Comparison of ENCODE assay signal across 17 cellular contexts in the genomic region with DNA sequence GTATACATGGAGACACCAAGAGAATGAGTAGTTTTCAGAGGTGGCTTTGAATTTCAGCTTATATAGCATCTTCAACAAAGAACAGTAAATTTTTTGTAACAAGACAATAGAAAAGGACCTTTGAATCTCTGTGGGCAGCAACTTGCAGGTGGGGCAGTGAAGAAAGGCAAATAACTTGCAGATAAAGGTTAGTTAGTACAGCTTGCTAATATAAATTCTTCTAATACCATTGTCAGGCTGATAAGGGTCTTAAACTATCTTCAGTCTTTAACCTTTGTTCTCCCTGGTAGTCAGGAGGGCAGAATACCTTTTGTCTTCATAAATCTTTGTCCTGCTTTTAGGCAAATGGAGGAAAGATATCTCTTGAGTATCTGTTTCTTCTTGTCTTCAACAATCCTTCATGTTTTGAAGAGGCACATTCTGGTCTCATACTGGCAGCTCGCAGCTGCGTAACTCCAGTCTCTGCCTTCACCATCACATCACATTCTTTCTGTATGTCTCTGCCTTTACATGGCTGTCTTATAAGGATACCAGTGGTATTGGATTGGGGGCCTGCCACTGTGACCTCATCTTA. TPM values are rescaled to one million over a fixed set of nuclear protein-coding genes. Genes with fewer than 3 reads are reported as not detected.
A peak's percentile ranks its signal among the peaks of the same experiment; 100 is the strongest.
DNase-seq lines count a peak whose midpoint lies in the region; ATAC-seq and TF ChIP-seq lines count a peak whose summit lies in the region.
"Had no signal": no experiment of that assay in that cellular context is flagged by ENCODE, and none has a peak within 500 bp of the region (broad histone marks: within the 10 kb centered on the region; RNA-seq: fewer than 3 reads in every experiment).

No MANE protein-coding gene starts in this region.

- ATAC-seq in gastroesophageal sphincter (no peak), GM21737 (IDR thresholded peaks at IDR 0.05; ENCODE audit: unreplicated experiment) (no peak)
- ATAC-seq: activated CD4-positive, alpha-beta T cell treated with anti-CD3 and anti-CD28 coated beads for 36 hours had no signal

- H4K20me1 ChIP-seq in H9 (ENCODE audit: control insufficient read depth, insufficient read depth, insufficient read length), result no peaks in the 10 kb centered on the region
- no peaks in the 10 kb centered on the region for H4K20me1 ChIP-seq in Loucy (ENCODE audit: insufficient read depth, low read length, poor library complexity, severe bottlenecking)
- no peaks in the 10 kb centered on the region for H4K20me1 ChIP-seq in smooth muscle cell (ENCODE audit: low read depth)

- H2AK5ac ChIP-seq in H9 (ENCODE audit: insufficient read length, low read length), result no peak overlapping the region

- no peaks in the 10 kb centered on the region for H3K9me2 ChIP-seq in Loucy (replicated peaks; ENCODE audit: low read depth, low read length)

- no peak for TF ChIP-seq POLR2A in gastroesophageal sphincter (IDR thresholded peaks at IDR 0.05)

- H3K27me3 Mint-ChIP-seq in H9 (ENCODE audit: low read depth), result no peaks in the 10 kb centered on the region

- H4K8ac ChIP-seq in H9 (replicated peaks; ENCODE audit: insufficient read length, low read depth, low read length), result no peak overlapping the region

- peak overlapping the region in 1 of 3 experiments; percentile 36; a peak in 1 of 7 replicates for H3K27ac Mint-ChIP-seq in H9
- H3K27ac Mint-ChIP-seq: activated CD4-positive, alpha-beta T cell treated with anti-CD3 and anti-CD28 coated beads for 36 hours; activated naive CD4-positive, alpha-beta T cell treated with anti-CD3 and anti-CD28 coated beads, Interleukin-2, amount 50 U/mL, for 24 hours; T-helper 2 cell treated with Interferon-gamma antibody and Interleukin-4, amounts not matched to agents 5 μg/mL and 100 μg/mL, for 36 hours had no signal

- H3K56ac ChIP-seq in H9 (ENCODE audit: insufficient read length, low read depth, low read length), result no peak overlapping the region

- no peak overlapping the region for H3K23ac ChIP-seq in H9 (ENCODE audit: insufficient read length, low read depth, low read length)

- H2BK120ac ChIP-seq in H9 (ENCODE audit: low read depth, low read length, poor library complexity, severe bottlenecking), result no peak overlapping the region

- no CpG with 5 or more reads among the region's 2 CpGs for WGBS in H9 (ENCODE audit: extremely low coverage, insufficient read length, low lambda C conversion rate)
- WGBS in gastroesophageal sphincter (ENCODE audit: low coverage in 1 of 2), 2 donors, result 100% methylated on average over 2 of the region's 2 CpGs
- WGBS in smooth muscle cell (ENCODE audit: low lambda C conversion rate), result 70% methylated on average over 2 of the region's 2 CpGs

- H2BK20ac ChIP-seq in H9 (ENCODE audit: low read depth, low read length, poor library complexity, severe bottlenecking), result no peak overlapping the region

- H2AFZ ChIP-seq in H9 (ENCODE audit: low read length), result no peak overlapping the region
- H2AFZ ChIP-seq in Loucy (ENCODE audit: low read length), result 0 out of 2 replicates have a peak overlapping the region, but pooled peaks have one; percentile 11
- no peak overlapping the region for H2AFZ ChIP-seq in smooth muscle cell (ENCODE audit: low read depth)

- peaks cover 35 to 42% of the 10 kb centered on the region in 2 experiments for H3K4me1 Mint-ChIP-seq in H9
- H3K4me1 Mint-ChIP-seq: activated CD4-positive, alpha-beta T cell treated with anti-CD3 and anti-CD28 coated beads for 36 hours; activated naive CD4-positive, alpha-beta T cell treated with anti-CD3 and anti-CD28 coated beads, Interleukin-2, amount 50 U/mL, for 24 hours had no signal

- no peak overlapping the region for H2BK5ac ChIP-seq in H9 (ENCODE audit: insufficient read length, low read length)

- no peaks in the 10 kb centered on the region for H3K9me3 ChIP-seq in H9 (ENCODE audit: control insufficient read depth, low read depth, low read length)
- H3K9me3 ChIP-seq in Loucy (ENCODE audit: insufficient read depth, low read depth, low read length), result no peaks in the 10 kb centered on the region
- no peaks in the 10 kb centered on the region for H3K9me3 ChIP-seq in gastroesophageal sphincter
- no peaks in the 10 kb centered on the region for H3K9me3 ChIP-seq in smooth muscle cell (replicated peaks; ENCODE audit: low read depth)
- H3K9me3 ChIP-seq: testis had no signal

- H3K4me1 ChIP-seq in H9 (ENCODE audit: insufficient read depth, low read length) (peaks cover 5% of the 10 kb centered on the region; the same call in 1 of the 2 replicates), Loucy (ENCODE audit: insufficient read depth, low read length, poor library complexity, severe bottlenecking) (peaks cover 24% of the 10 kb centered on the region), gastroesophageal sphincter (peaks cover 0 to 59% (median 23%) of the 10 kb centered on the region in 3 donors), smooth muscle cell (ENCODE audit: low read depth) (peaks cover 16% of the 10 kb centered on the region)

- no peak overlapping the region for H3K4me3 Mint-ChIP-seq in H9
- H3K4me3 Mint-ChIP-seq: activated CD4-positive, alpha-beta T cell treated with anti-CD3 and anti-CD28 coated beads for 36 hours; activated naive CD4-positive, alpha-beta T cell treated with anti-CD3 and anti-CD28 coated beads, Interleukin-2, amount 50 U/mL, for 24 hours; T-helper 2 cell treated with Interferon-gamma antibody and Interleukin-4, amounts not matched to agents 5 μg/mL and 100 μg/mL, for 36 hours had no signal

- TF ChIP-seq EP300 in gastroesophageal sphincter (IDR thresholded peaks at IDR 0.05), result no peak

- no peaks in the 10 kb centered on the region for H3K79me1 ChIP-seq in H9 (ENCODE audit: insufficient read depth, low read depth, low read length, poor library complexity, severe bottlenecking)

- H3T11ph ChIP-seq in H9 (ENCODE audit: low read length), result no peak overlapping the region

- no peak overlapping the region for H3K4me2 ChIP-seq in H9 (ENCODE audit: insufficient read depth, insufficient read length, low read length)
- H3K4me2 ChIP-seq in Loucy (ENCODE audit: low read depth, low read length, poor library complexity, severe bottlenecking), result no peak overlapping the region
- H3K4me2 ChIP-seq in smooth muscle cell, result peak overlapping the region; percentile 64

- no peak overlapping the region for H4K5ac ChIP-seq in H9 (ENCODE audit: insufficient read length, low read depth, low read length)

- no peaks in the 10 kb centered on the region for H3F3A ChIP-seq in Loucy (ENCODE audit: low read depth)
- peaks cover 9% of the 10 kb centered on the region for H3F3A ChIP-seq in smooth muscle cell (ENCODE audit: low read depth)

- H3K36me3 ChIP-seq in Loucy (ENCODE audit: insufficient read depth, low read length) (no peaks in the 10 kb centered on the region), gastroesophageal sphincter (no peaks in the 10 kb centered on the region), smooth muscle cell (ENCODE audit: low read depth) (no peaks in the 10 kb centered on the region)

- H3K9ac ChIP-seq in H9 (ENCODE audit: extremely low read depth, insufficient read length, low read length) (no peak overlapping the region), Loucy (ENCODE audit: low read depth, low read length, poor library complexity, severe bottlenecking) (no peak overlapping the region), smooth muscle cell (ENCODE audit: low read depth) (no peak overlapping the region)

- no peak overlapping the region for H2BK15ac ChIP-seq in H9 (ENCODE audit: low read depth, low read length)

- DNase-seq in H9 (no peak), smooth muscle cell (lab: John Stamatoyannopoulos, UW; ENCODE audit: unreplicated experiment) (no peak), NCI-H1436 (lab: John Stamatoyannopoulos, UW) (no peak), T-helper 9 cell (no peak)
- DNase-seq: activated CD4-positive, alpha-beta T cell treated with anti-CD3 and anti-CD28 coated beads for 36 hours; activated T-cell treated with anti-CD3 and anti-CD28 coated beads for 4 hours; dermis blood vessel endothelial cell; KG1; NCI-H1417 treated with DMSO at 0.1 percent for 48 hours; NCI-H345; NK-92 treated with Interleukin-12 subunit alpha and Interleukin-12 subunit beta, amount 100 ng/mL, for 24 hours; testis had no signal

- no peaks in the 10 kb centered on the region for H3K23me2 ChIP-seq in H9 (ENCODE audit: insufficient read length, low read depth, low read length, poor library complexity, severe bottlenecking)

- H3K79me2 ChIP-seq in H9 (ENCODE audit: insufficient read depth, low read length), result no peaks in the 10 kb centered on the region
- no peaks in the 10 kb centered on the region for H3K79me2 ChIP-seq in Loucy (ENCODE audit: insufficient read depth, low read length)
- H3K79me2 ChIP-seq in smooth muscle cell (ENCODE audit: low read depth), result no peaks in the 10 kb centered on the region

- H4K91ac ChIP-seq in H9 (ENCODE audit: insufficient read length, low read depth, low read length), result no peak overlapping the region

- H3K36me3 Mint-ChIP-seq in H9 (ENCODE audit: insufficient read depth in 1 of 3, low read depth in 3 of 3), result no peaks in the 10 kb centered on the region
- H3K36me3 Mint-ChIP-seq: activated naive CD4-positive, alpha-beta T cell treated with anti-CD3 and anti-CD28 coated beads, Interleukin-2, amount 50 U/mL, for 24 hours had no signal

- H3K14ac ChIP-seq in H9 (ENCODE audit: insufficient read depth, low read length), result no peak overlapping the region

- H3K4me3 ChIP-seq in Loucy (ENCODE audit: low read length, poor library complexity, severe bottlenecking) (no peak overlapping the region), gastroesophageal sphincter (no peak overlapping the region), smooth muscle cell (no peak overlapping the region)
- H3K4me3 ChIP-seq: testis had no signal

- H3K27me3 ChIP-seq in H9 (ENCODE audit: insufficient read depth, low read length) (no peaks in the 10 kb centered on the region), Loucy (ENCODE audit: insufficient read depth, low read length, poor library complexity, severe bottlenecking) (no peaks in the 10 kb centered on the region), gastroesophageal sphincter (no peaks in the 10 kb centered on the region), smooth muscle cell (ENCODE audit: low read depth) (no peaks in the 10 kb centered on the region)
- H3K27me3 ChIP-seq: testis had no signal

- peak overlapping the region; percentile 6 for H3K27ac ChIP-seq in H9 (ENCODE audit: insufficient read length, low read depth, low read length)
- peak overlapping the region in 3 of 4 donors; percentile 65 to 78 (median 69) for H3K27ac ChIP-seq in gastroesophageal sphincter
- peak overlapping the region; percentile 64 for H3K27ac ChIP-seq in smooth muscle cell (ENCODE audit: low read depth)
- H3K27ac ChIP-seq: testis had no signal

- H2BK12ac ChIP-seq in H9 (ENCODE audit: insufficient read length, low read depth, low read length), result no peak overlapping the region

- no peak for TF ChIP-seq CTCF in H9 (conservative IDR thresholded peaks at IDR 0.05)
- TF ChIP-seq CTCF in Loucy (conservative IDR thresholded peaks at IDR 0.05; ENCODE audit: low read length), result no peak
- TF ChIP-seq CTCF in gastroesophageal sphincter (IDR thresholded peaks at IDR 0.05), result no peak
- no peak for TF ChIP-seq CTCF in smooth muscle cell (IDR thresholded peaks at IDR 0.05; ENCODE audit: borderline replicate concordance, insufficient read depth, poor library complexity, severe bottlenecking)

- no peak overlapping the region for H3K4ac ChIP-seq in H9 (ENCODE audit: low read depth, low read length)

- no peaks in the 10 kb centered on the region for H3K9me3 Mint-ChIP-seq in H9
- H3K9me3 Mint-ChIP-seq: activated naive CD4-positive, alpha-beta T cell treated with anti-CD3 and anti-CD28 coated beads, Interleukin-2, amount 50 U/mL, for 24 hours; T-helper 2 cell treated with Interferon-gamma antibody and Interleukin-4, amounts not matched to agents 5 μg/mL and 100 μg/mL, for 36 hours had no signal

- H3K18ac ChIP-seq in H9 (ENCODE audit: insufficient read length, low read depth, low read length), result no peak overlapping the region

RNA-seq across cellular contexts. Expression of a gene that starts 16.0 kb away (rescaled TPM):
- total RNA-seq in H9 (2021) (20.6 and 21.6 TPM in 2 replicates), gastroesophageal sphincter (100 to 1,000 TPM in 2 of 4 donors, 10 to 100 TPM in 2; 22.3 to 253 (median 150) TPM), smooth muscle cell (39.0 and 44.5 TPM in 2 replicates)
- polyA plus RNA-seq in smooth muscle cell, result 16.7 and 59.0 TPM in 2 replicates

Comparison
In these comparisons a context has a peak if more than half of its experiments do, and no peak if none do; other contexts are left out.
1. H3K27ac ChIP-seq: peak in every context shown above with its lines; median percentile 69 in gastroesophageal sphincter; 64 in smooth muscle cell; 6 in H9.